In genomic region chr11:66595245-66595904, GRCh38 we compare ENCODE assay signal across 9 cellular contexts. TPM values are rescaled to one million over a fixed set of nuclear protein-coding genes. Genes with fewer than 3 reads are reported as not detected.
DNase-seq lines count a peak whose midpoint lies in the region; ATAC-seq, FAIRE-seq and TF ChIP-seq lines count a peak whose summit lies in the region.
"Had no signal": no experiment of that assay in that cellular context is flagged by ENCODE, and none has a peak within 500 bp of the region (broad histone marks: within the 10 kb centered on the region; RNA-seq: fewer than 3 reads in every experiment).

No MANE protein-coding gene starts in this region.

- H3K36me3 Mint-ChIP-seq in activated naive CD8-positive, alpha-beta T cell treated with anti-CD3 and anti-CD28 coated beads for 36 hours = peaks cover 3% of the 10 kb centered on the region

- in situ Hi-C loops in IMR-90 (cut with MboI; ENCODE audit: low sequenced_read_pairs) = no loop called here

- H3K23ac ChIP-seq in IMR-90 (ENCODE audit: low read depth, low read length) = peak overlapping the region; percentile 38; the same call in 1 of the 2 replicates

- 93% methylated on average over 5 of the region's 5 CpGs for WGBS in A549 (ENCODE audit: missing lambda C conversion rate)
- WGBS in IMR-90 (ENCODE audit: extremely low coverage in 2 of 2, insufficient read length in 1 of 2), 2 experiments = no CpG with 5 or more reads among the region's 5 CpGs

- H3K14ac ChIP-seq in IMR-90 (replicated peaks; ENCODE audit: low read depth, low read length) = no peak overlapping the region; the same call in 1 of the 2 replicates

- no peak overlapping the region; the same call in 1 of the 2 replicates for H2AK5ac ChIP-seq in IMR-90 (ENCODE audit: low read depth, low read length)

- H3K4me3 ChIP-seq in A549 (no peak overlapping the region), IMR-90 (ENCODE audit: insufficient read depth, low read depth, low read length) (no peak overlapping the region), lower lobe of right lung (no peak overlapping the region)

- H3K4me1 Mint-ChIP-seq in activated naive CD8-positive, alpha-beta T cell treated with anti-CD3 and anti-CD28 coated beads for 36 hours = peaks cover 23% of the 10 kb centered on the region

- no peak for TF ChIP-seq EP300 in A549 (IDR thresholded peaks at IDR 0.05)

- peak overlapping the region; percentile 13; the same call in 1 of the 2 replicates for H4K5ac ChIP-seq in IMR-90 (ENCODE audit: low read depth, low read length)

- 0 out of 2 replicates have a peak, but pooled peaks cover 4% of the 10 kb centered on the region for H4K20me1 ChIP-seq in IMR-90 (ENCODE audit: insufficient read depth, low read length)

- no peak for TF ChIP-seq RAD21 in A549 (conservative IDR thresholded peaks at IDR 0.05 in 1 of 2, IDR thresholded peaks at IDR 0.05 in 1 of 2)
- TF ChIP-seq RAD21 in IMR-90 (IDR thresholded peaks at IDR 0.05; ENCODE audit: low read length) = no peak

- H3K27ac ChIP-seq in A549 (no peak overlapping the region), IMR-90 (ENCODE audit: insufficient read depth, low read length) (peak overlapping the region; percentile 61; the same call in 1 of the 2 replicates), lower lobe of right lung (peak overlapping the region; percentile 54)

- H2BK15ac ChIP-seq in IMR-90 (ENCODE audit: low read depth, low read length) = no peak overlapping the region

- peaks cover 28 to 44% of the 10 kb centered on the region in 2 experiments for H3K79me1 ChIP-seq in IMR-90 (ENCODE audit: low read depth in 1 of 2, low read length in 2 of 2)

- ATAC-seq in A549 = no peak
- peak; percentile 22 for ATAC-seq in IMR-90 (ENCODE audit: low read depth)
- ATAC-seq in lower lobe of right lung = no peak
- ATAC-seq in HG02981 (IDR thresholded peaks at IDR 0.05; ENCODE audit: unreplicated experiment) = no peak

- H4K91ac ChIP-seq in IMR-90 (ENCODE audit: insufficient read depth, low read depth, low read length) = no peak overlapping the region

- no peak overlapping the region for H2BK20ac ChIP-seq in IMR-90 (ENCODE audit: low read depth, low read length)

- TF ChIP-seq CTCF in A549 (IDR thresholded peaks at IDR 0.05) = no peak
- no peak for TF ChIP-seq CTCF in IMR-90 (conservative IDR thresholded peaks at IDR 0.05; ENCODE audit: low read depth, low read length)
- TF ChIP-seq CTCF in lower lobe of right lung (IDR thresholded peaks at IDR 0.05) = no peak

- POLR2A ChIA-PET in A549 (lab: Yijun Ruan, JAX) = no interaction called here
- POLR2A ChIA-PET in IMR-90 (lab: Charles Lee; ENCODE audit: unreplicated experiment) = interaction anchor here (0.5 kb wide), 1 partner anchor 44 kb away, joined by 17 read pairs; no protein-coding TSS in a partner anchor

- CTCF ChIA-PET in A549 (lab: Yijun Ruan, JAX) = interaction anchor here (0.9 to 9.5 kb wide), 3 partner anchors 15 to 83 kb away, joined by 4 to 89 read pairs (median 12); partner anchors contain the start of gene RBM4B
- CTCF ChIA-PET in IMR-90 (lab: Yijun Ruan, JAX) = interaction anchor here (0.6 kb wide), 1 partner anchor 76 kb away, joined by 6 read pairs; no protein-coding TSS in a partner anchor

- no peak overlapping the region for H2AK9ac ChIP-seq in IMR-90 (replicated peaks; ENCODE audit: low read depth, low read length, poor library complexity)

- peak overlapping the region; percentile 24; the same call in 1 of the 2 replicates for H3K9ac ChIP-seq in IMR-90 (ENCODE audit: low read depth, low read length)

- BruUV-seq in IMR-90 (replicated peaks; lab: Mats Ljungman, UMichigan) = no TSS peak

- peak overlapping the region in 1 of 2 experiments; percentile 46; a peak in 2 of 4 replicates for H4K8ac ChIP-seq in IMR-90 (ENCODE audit: low read depth in 2 of 2, low read length in 2 of 2)

- TF ChIP-seq POLR2A in A549 (IDR thresholded peaks at IDR 0.05; ENCODE audit: low read length) (no peak), IMR-90 (IDR thresholded peaks at IDR 0.05; ENCODE audit: low read depth, low read length) (no peak)

- H3K4me2 ChIP-seq in A549 = 0 out of 3 replicates have a peak overlapping the region, but pooled peaks have one; percentile 5
- H3K4me2 ChIP-seq in IMR-90 (ENCODE audit: low read depth, low read length) = peak overlapping the region; percentile 62

- FAIRE-seq in A549 (lab: Jason Lieb, UNC) = no peak
- FAIRE-seq: G401.6 had no signal

- H3K27me3 ChIP-seq in IMR-90 (ENCODE audit: control insufficient read depth, insufficient read depth, low read length) = no peaks in the 10 kb centered on the region
- H3K27me3 ChIP-seq in lower lobe of right lung (ENCODE audit: low read depth) = no peaks in the 10 kb centered on the region

- H2BK120ac ChIP-seq in IMR-90 (ENCODE audit: low read depth, low read length) = no peak overlapping the region

- dilution Hi-C loops in IMR-90 (cut with HindIII; ENCODE audit: low sequenced_read_pairs, unreplicated experiment) = no loop called here

- H3K36me3 ChIP-seq in IMR-90 (ENCODE audit: control insufficient read depth, insufficient read depth, low read length) (peaks cover 16% of the 10 kb centered on the region), lower lobe of right lung (peaks cover 16% of the 10 kb centered on the region)

- intact Hi-C loops in IMR-90 (cut with micrococcal nuclease) (no loop called here), lower lobe of right lung (cut with DNase I) (no loop called here)

- H2BK5ac ChIP-seq in IMR-90 (ENCODE audit: low read depth, low read length, poor library complexity, severe bottlenecking) = peak overlapping the region; percentile 28

- H3K9me1 ChIP-seq in IMR-90 (ENCODE audit: insufficient read depth, low read length) = peaks cover 24% of the 10 kb centered on the region

- no peaks in the 10 kb centered on the region; the same call in 2 of the 3 replicates for H3K9me3 ChIP-seq in A549
- H3K9me3 ChIP-seq in IMR-90 (ENCODE audit: control insufficient read depth, insufficient read depth, low read length) = no peaks in the 10 kb centered on the region
- H3K9me3 ChIP-seq in lower lobe of right lung = no peaks in the 10 kb centered on the region

- H3K27me3 Mint-ChIP-seq in activated naive CD8-positive, alpha-beta T cell treated with anti-CD3 and anti-CD28 coated beads for 36 hours = no peaks in the 10 kb centered on the region

- peaks cover 9% of the 10 kb centered on the region; the same call in 2 of the 3 replicates for H3K4me1 ChIP-seq in A549
- H3K4me1 ChIP-seq in IMR-90 (ENCODE audit: control insufficient read depth, insufficient read depth, low read length) = peaks cover 11% of the 10 kb centered on the region
- peaks cover 33% of the 10 kb centered on the region for H3K4me1 ChIP-seq in lower lobe of right lung

- H3K9me3 Mint-ChIP-seq in activated naive CD8-positive, alpha-beta T cell treated with anti-CD3 and anti-CD28 coated beads for 36 hours = no peaks in the 10 kb centered on the region

- H3K18ac ChIP-seq in IMR-90 (ENCODE audit: low read depth, low read length) = peak overlapping the region; percentile 5; the same call in 1 of the 2 replicates

- DNase-seq in A549 (ENCODE audit: low read depth in 1 of 2, low spot score in 1 of 2) (no peak), IMR-90 (peak; percentile 76), lower lobe of right lung (no peak), iPS-NIHi11 (ENCODE audit: low spot score) (no peak), NCI-H187 treated with DMSO at 0.1 percent for 48 hours (lab: John Stamatoyannopoulos, UW) (no peak)
- no peak for DNase-seq in activated naive CD8-positive, alpha-beta T cell treated with anti-CD3 and anti-CD28 coated beads for 36 hours
- DNase-seq in stimulated activated naive CD4-positive, alpha-beta T cell treated with Interleukin-2 at 50 U/mL for 16 hours (lab: John Stamatoyannopoulos, UW) = no peak

- H2AFZ ChIP-seq in IMR-90 (replicated peaks; ENCODE audit: low read length, poor library complexity) = no peak overlapping the region

- no peak overlapping the region for H3K56ac ChIP-seq in IMR-90 (ENCODE audit: extremely low read depth, insufficient read depth, low read length)

- peak overlapping the region; percentile 68 for H3K27ac Mint-ChIP-seq in activated naive CD8-positive, alpha-beta T cell treated with anti-CD3 and anti-CD28 coated beads for 36 hours

- H3K4ac ChIP-seq in IMR-90 (ENCODE audit: low read depth, low read length) = peak overlapping the region; percentile 25; the same call in 1 of the 2 replicates

- H3K4me3 Mint-ChIP-seq in activated naive CD8-positive, alpha-beta T cell treated with anti-CD3 and anti-CD28 coated beads for 36 hours = peak overlapping the region; percentile 46

RNA-seq across cellular contexts. Expression of gene CCS, which starts 2.4 kb away (rescaled TPM):
- polyA plus RNA-seq in A549 (2011; rRNA removed) (17.2 and 18.3 TPM in 2 replicates), A549 (2017; fragmentation: RNase III; extraction: RNeasy Plus Mini Kit Qiagen cat#74134 plus additional on column Dnase treatment) (40.3 to 48.2 TPM (median 46.5 TPM) in 3 replicates), IMR-90 (2012; rRNA removed) (53.0 and 54.6 TPM in 2 replicates)
- 41.4 and 42.6 TPM in 2 replicates for polyA plus RNA-seq in A549 (2012; cell fraction: cytosol; rRNA removed)
- 87.4 and 92.4 TPM in 2 replicates for polyA plus RNA-seq in A549 (2012; cell fraction: nucleus; rRNA removed)
- polyA minus RNA-seq in A549 (2011; rRNA and poly(A)+ RNA removed) = 24.2 and 25.3 TPM in 2 replicates
- total RNA-seq in IMR-90 (2012; rRNA removed) (20.1 and 21.4 TPM in 2 replicates), lower lobe of right lung (40.5 TPM)
- 33.9 and 50.0 TPM in 2 replicates for polyA plus RNA-seq in IMR-90 (2012; cell fraction: cytosol; rRNA removed)
- polyA plus RNA-seq in IMR-90 (2012; cell fraction: nucleus; rRNA removed; ENCODE audit: low replicate concordance) = 401 and 499 TPM in 2 replicates
- total RNA-seq in activated naive CD8-positive, alpha-beta T cell treated with anti-CD3 and anti-CD28 coated beads for 36 hours = 10 to 100 TPM; 19.7 to 20.9 TPM

RNA-seq across cellular contexts. Expression of gene CCDC87, which starts 2.5 kb away (rescaled TPM):
- polyA plus RNA-seq in A549 (2011; rRNA removed) = 0.47 and 0.54 TPM in 2 replicates
- 0.14 and 0.19 TPM in 2 replicates for polyA plus RNA-seq in A549 (2012; cell fraction: cytosol; rRNA removed)
- polyA plus RNA-seq in A549 (2012; cell fraction: nucleus; rRNA removed) = 0.22 and 0.31 TPM in 2 replicates
- 0.56 to 0.68 TPM (median 0.65 TPM) in 3 replicates for polyA plus RNA-seq in A549 (2017; fragmentation: RNase III; extraction: RNeasy Plus Mini Kit Qiagen cat#74134 plus additional on column Dnase treatment)
- 0.21 and 0.39 TPM in 2 replicates for polyA minus RNA-seq in A549 (2011; rRNA and poly(A)+ RNA removed)
- total RNA-seq in IMR-90 (2012; rRNA removed) = under 0.01 and 0.18 TPM in 2 replicates
- 0.14 and 0.19 TPM in 2 replicates for polyA plus RNA-seq in IMR-90 (2012; rRNA removed)
- 0.10 and 0.15 TPM in 2 replicates for polyA plus RNA-seq in IMR-90 (2012; cell fraction: cytosol; rRNA removed)
- polyA plus RNA-seq in IMR-90 (2012; cell fraction: nucleus; rRNA removed; ENCODE audit: low replicate concordance) = 0.04 and 0.07 TPM in 2 replicates
- under 1 TPM; 0.16 to 0.23 TPM for total RNA-seq in activated naive CD8-positive, alpha-beta T cell treated with anti-CD3 and anti-CD28 coated beads for 36 hours
- total RNA-seq in lower lobe of right lung = 0.50 TPM

RNA-seq across cellular contexts. Expression of gene RBM14, which starts 21.1 kb away (rescaled TPM):
- polyA plus RNA-seq in A549 (2011; rRNA removed) = 33.0 and 38.0 TPM in 2 replicates
- 32.6 and 51.6 TPM in 2 replicates for polyA plus RNA-seq in A549 (2012; cell fraction: cytosol; rRNA removed)
- polyA plus RNA-seq in A549 (2012; cell fraction: nucleus; rRNA removed) = 132 and 133 TPM in 2 replicates
- 99.7 to 103 TPM (median 102 TPM) in 3 replicates for polyA plus RNA-seq in A549 (2017; fragmentation: RNase III; extraction: RNeasy Plus Mini Kit Qiagen cat#74134 plus additional on column Dnase treatment)
- 32.9 and 45.6 TPM in 2 replicates for polyA minus RNA-seq in A549 (2011; rRNA and poly(A)+ RNA removed)
- total RNA-seq in IMR-90 (2012; rRNA removed) = 9.3 and 12.2 TPM in 2 replicates
- 31.1 and 34.8 TPM in 2 replicates for polyA plus RNA-seq in IMR-90 (2012; rRNA removed)
- 16.4 and 25.6 TPM in 2 replicates for polyA plus RNA-seq in IMR-90 (2012; cell fraction: cytosol; rRNA removed)
- 32.3 and 57.7 TPM in 2 replicates for polyA plus RNA-seq in IMR-90 (2012; cell fraction: nucleus; rRNA removed; ENCODE audit: low replicate concordance)
- total RNA-seq in activated naive CD8-positive, alpha-beta T cell treated with anti-CD3 and anti-CD28 coated beads for 36 hours = 100 to 1,000 TPM; 157 to 162 TPM
- total RNA-seq in lower lobe of right lung = 93.4 TPM

RNA-seq across cellular contexts. Expression of gene CTSF, which starts 27.0 kb away (rescaled TPM):
- 19.2 and 29.1 TPM in 2 replicates for polyA plus RNA-seq in A549 (2011; rRNA removed)
- 17.2 and 23.0 TPM in 2 replicates for polyA plus RNA-seq in A549 (2012; cell fraction: cytosol; rRNA removed)
- polyA plus RNA-seq in A549 (2012; cell fraction: nucleus; rRNA removed) = 48.8 and 53.2 TPM in 2 replicates
- 23.0 to 32.1 TPM (median 29.8 TPM) in 3 replicates for polyA plus RNA-seq in A549 (2017; fragmentation: RNase III; extraction: RNeasy Plus Mini Kit Qiagen cat#74134 plus additional on column Dnase treatment)
- polyA minus RNA-seq in A549 (2011; rRNA and poly(A)+ RNA removed) = 17.2 and 25.4 TPM in 2 replicates
- 3.6 and 4.1 TPM in 2 replicates for total RNA-seq in IMR-90 (2012; rRNA removed)
- 15.2 and 16.0 TPM in 2 replicates for polyA plus RNA-seq in IMR-90 (2012; rRNA removed)
- polyA plus RNA-seq in IMR-90 (2012; cell fraction: cytosol; rRNA removed) = 15.8 and 25.9 TPM in 2 replicates
- polyA plus RNA-seq in IMR-90 (2012; cell fraction: nucleus; rRNA removed; ENCODE audit: low replicate concordance) = 51.7 and 61.9 TPM in 2 replicates
- 1 to 10 TPM; 1.2 to 1.4 TPM for total RNA-seq in activated naive CD8-positive, alpha-beta T cell treated with anti-CD3 and anti-CD28 coated beads for 36 hours
- 31.2 TPM for total RNA-seq in lower lobe of right lung

RNA-seq across cellular contexts. Expression of gene RBM4, which starts 43.1 kb away (rescaled TPM):
- polyA plus RNA-seq in A549 (2011; rRNA removed) (190 and 264 TPM in 2 replicates), A549 (2017; fragmentation: RNase III; extraction: RNeasy Plus Mini Kit Qiagen cat#74134 plus additional on column Dnase treatment) (164 to 171 TPM (median 168 TPM) in 3 replicates), IMR-90 (2012; rRNA removed) (165 and 176 TPM in 2 replicates)
- polyA plus RNA-seq in A549 (2012; cell fraction: cytosol; rRNA removed) = 185 and 196 TPM in 2 replicates
- 198 and 233 TPM in 2 replicates for polyA plus RNA-seq in A549 (2012; cell fraction: nucleus; rRNA removed)
- 131 and 144 TPM in 2 replicates for polyA minus RNA-seq in A549 (2011; rRNA and poly(A)+ RNA removed)
- total RNA-seq in IMR-90 (2012; rRNA removed) (175 and 198 TPM in 2 replicates), lower lobe of right lung (107 TPM)
- 116 and 153 TPM in 2 replicates for polyA plus RNA-seq in IMR-90 (2012; cell fraction: cytosol; rRNA removed)
- 101 and 183 TPM in 2 replicates for polyA plus RNA-seq in IMR-90 (2012; cell fraction: nucleus; rRNA removed; ENCODE audit: low replicate concordance)
- total RNA-seq in activated naive CD8-positive, alpha-beta T cell treated with anti-CD3 and anti-CD28 coated beads for 36 hours = 100 to 1,000 TPM; 134 to 140 TPM

Comparison
In these comparisons a context has a peak if more than half of its experiments do, and no peak if none do; other contexts are left out.
1. H3K27ac ChIP-seq: peak in IMR-90 (single experiment) and lower lobe of right lung (single experiment); none in A549 (0 of 2).